Comparison of ENCODE assay signal across 1 cellular context in the genomic region with DNA sequence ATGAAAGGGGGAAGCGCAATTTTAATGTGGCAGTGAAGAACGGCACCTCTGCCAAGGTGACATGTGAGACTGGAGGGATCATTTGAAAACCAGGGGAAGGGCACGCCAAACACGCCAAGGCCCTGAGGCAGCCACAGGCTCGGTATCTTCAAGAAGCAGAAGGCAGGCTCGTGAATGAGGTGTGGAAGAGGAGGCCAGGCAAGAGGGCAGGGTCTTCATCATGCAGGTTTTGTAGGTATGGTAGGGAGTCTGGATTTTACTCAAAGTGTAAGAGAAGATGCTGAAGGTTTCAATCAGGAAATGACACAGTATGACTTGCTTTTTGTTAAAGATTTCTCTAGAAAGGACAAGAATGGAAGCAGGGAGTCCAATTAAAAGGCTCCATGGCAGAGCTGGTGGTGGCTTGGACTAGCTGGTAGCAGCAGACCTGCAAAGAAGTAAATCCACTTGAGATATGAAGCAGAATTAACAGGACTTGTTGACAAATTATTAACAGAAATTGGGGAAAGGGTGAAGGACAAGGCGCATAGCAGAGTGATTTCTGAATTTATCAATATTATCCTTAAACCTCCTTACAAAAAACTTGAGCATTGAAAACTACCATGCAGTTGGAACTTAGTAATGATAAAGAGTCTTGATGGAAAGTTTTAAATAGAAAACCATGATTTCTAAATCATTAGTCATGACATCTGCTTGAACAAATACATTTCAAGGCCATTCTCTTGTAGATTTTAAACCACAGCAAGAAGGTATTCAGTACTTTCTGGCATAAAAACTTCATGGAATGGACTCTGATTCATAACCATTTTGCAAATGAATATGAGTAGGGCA.
TF ChIP-seq lines count a peak whose summit lies in the region.

No MANE protein-coding gene starts in this region.

TF ChIP-seq in HepG2, 621 proteins besides CTCF, POLR2A, EP300 and RAD21 (continued from another document and continues in another):
- TF ChIP-seq, protein P1, sequence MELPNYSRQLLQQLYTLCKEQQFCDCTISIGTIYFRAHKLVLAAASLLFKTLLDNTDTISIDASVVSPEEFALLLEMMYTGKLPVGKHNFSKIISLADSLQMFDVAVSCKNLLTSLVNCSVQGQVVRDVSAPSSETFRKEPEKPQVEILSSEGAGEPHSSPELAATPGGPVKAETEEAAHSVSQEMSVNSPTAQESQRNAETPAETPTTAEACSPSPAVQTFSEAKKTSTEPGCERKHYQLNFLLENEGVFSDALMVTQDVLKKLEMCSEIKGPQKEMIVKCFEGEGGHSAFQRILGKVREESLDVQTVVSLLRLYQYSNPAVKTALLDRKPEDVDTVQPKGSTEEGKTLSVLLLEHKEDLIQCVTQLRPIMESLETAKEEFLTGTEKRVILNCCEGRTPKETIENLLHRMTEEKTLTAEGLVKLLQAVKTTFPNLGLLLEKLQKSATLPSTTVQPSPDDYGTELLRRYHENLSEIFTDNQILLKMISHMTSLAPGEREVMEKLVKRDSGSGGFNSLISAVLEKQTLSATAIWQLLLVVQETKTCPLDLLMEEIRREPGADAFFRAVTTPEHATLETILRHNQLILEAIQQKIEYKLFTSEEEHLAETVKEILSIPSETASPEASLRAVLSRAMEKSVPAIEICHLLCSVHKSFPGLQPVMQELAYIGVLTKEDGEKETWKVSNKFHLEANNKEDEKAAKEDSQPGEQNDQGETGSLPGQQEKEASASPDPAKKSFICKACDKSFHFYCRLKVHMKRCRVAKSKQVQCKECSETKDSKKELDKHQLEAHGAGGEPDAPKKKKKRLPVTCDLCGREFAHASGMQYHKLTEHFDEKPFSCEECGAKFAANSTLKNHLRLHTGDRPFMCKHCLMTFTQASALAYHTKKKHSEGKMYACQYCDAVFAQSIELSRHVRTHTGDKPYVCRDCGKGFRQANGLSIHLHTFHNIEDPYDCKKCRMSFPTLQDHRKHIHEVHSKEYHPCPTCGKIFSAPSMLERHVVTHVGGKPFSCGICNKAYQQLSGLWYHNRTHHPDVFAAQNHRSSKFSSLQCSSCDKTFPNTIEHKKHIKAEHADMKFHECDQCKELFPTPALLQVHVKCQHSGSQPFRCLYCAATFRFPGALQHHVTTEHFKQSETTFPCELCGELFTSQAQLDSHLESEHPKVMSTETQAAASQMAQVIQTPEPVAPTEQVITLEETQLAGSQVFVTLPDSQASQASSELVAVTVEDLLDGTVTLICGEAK (IDR thresholded peaks at IDR 0.05), result no peak
- TF ChIP-seq, protein P1 (CRISPR knock-in tag; IDR thresholded peaks at IDR 0.05), result no peak
- no peak for TF ChIP-seq ZNF431 (CRISPR knock-in tag; IDR thresholded peaks at IDR 0.05; ENCODE audit: borderline replicate concordance, low read depth)
- no peak for TF ChIP-seq MYC (CRISPR knock-in tag; IDR thresholded peaks at IDR 0.05; ENCODE audit: borderline replicate concordance)
- no peak for TF ChIP-seq TGIF2 (CRISPR knock-in tag; IDR thresholded peaks at IDR 0.05)
- TF ChIP-seq EEA1 (CRISPR knock-in tag; IDR thresholded peaks at IDR 0.05; ENCODE audit: borderline replicate concordance), result no peak
- TF ChIP-seq HNRNPLL (IDR thresholded peaks at IDR 0.05; ENCODE audit: low read depth, low read length, poor library complexity, severe bottlenecking), result no peak
- TF ChIP-seq NFKB2 (CRISPR knock-in tag; IDR thresholded peaks at IDR 0.05; ENCODE audit: borderline replicate concordance), result no peak
- TF ChIP-seq ZKSCAN5 (CRISPR knock-in tag; IDR thresholded peaks at IDR 0.05), result no peak
- TF ChIP-seq, protein P2, sequence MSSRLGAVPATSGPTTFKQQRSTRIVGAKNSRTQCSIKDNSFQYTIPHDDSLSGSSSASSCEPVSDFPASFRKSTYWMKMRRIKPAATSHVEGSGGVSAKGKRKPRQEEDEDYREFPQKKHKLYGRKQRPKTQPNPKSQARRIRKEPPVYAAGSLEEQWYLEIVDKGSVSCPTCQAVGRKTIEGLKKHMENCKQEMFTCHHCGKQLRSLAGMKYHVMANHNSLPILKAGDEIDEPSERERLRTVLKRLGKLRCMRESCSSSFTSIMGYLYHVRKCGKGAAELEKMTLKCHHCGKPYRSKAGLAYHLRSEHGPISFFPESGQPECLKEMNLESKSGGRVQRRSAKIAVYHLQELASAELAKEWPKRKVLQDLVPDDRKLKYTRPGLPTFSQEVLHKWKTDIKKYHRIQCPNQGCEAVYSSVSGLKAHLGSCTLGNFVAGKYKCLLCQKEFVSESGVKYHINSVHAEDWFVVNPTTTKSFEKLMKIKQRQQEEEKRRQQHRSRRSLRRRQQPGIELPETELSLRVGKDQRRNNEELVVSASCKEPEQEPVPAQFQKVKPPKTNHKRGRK (CRISPR knock-in tag; IDR thresholded peaks at IDR 0.05), result no peak
- TF ChIP-seq, protein P3, sequence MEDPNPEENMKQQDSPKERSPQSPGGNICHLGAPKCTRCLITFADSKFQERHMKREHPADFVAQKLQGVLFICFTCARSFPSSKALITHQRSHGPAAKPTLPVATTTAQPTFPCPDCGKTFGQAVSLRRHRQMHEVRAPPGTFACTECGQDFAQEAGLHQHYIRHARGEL (CRISPR knock-in tag; IDR thresholded peaks at IDR 0.05), result no peak
- TF ChIP-seq NKX3-1 (CRISPR knock-in tag; IDR thresholded peaks at IDR 0.05), result no peak
- TF ChIP-seq, protein P4, sequence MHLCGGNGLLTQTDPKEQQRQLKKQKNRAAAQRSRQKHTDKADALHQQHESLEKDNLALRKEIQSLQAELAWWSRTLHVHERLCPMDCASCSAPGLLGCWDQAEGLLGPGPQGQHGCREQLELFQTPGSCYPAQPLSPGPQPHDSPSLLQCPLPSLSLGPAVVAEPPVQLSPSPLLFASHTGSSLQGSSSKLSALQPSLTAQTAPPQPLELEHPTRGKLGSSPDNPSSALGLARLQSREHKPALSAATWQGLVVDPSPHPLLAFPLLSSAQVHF (CRISPR knock-in tag; IDR thresholded peaks at IDR 0.05), result no peak
- TF ChIP-seq, protein P5, sequence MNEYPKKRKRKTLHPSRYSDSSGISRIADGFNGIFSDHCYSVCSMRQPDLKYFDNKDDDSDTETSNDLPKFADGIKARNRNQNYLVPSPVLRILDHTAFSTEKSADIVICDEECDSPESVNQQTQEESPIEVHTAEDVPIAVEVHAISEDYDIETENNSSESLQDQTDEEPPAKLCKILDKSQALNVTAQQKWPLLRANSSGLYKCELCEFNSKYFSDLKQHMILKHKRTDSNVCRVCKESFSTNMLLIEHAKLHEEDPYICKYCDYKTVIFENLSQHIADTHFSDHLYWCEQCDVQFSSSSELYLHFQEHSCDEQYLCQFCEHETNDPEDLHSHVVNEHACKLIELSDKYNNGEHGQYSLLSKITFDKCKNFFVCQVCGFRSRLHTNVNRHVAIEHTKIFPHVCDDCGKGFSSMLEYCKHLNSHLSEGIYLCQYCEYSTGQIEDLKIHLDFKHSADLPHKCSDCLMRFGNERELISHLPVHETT (CRISPR knock-in tag; conservative IDR thresholded peaks at IDR 0.05), result no peak
- TF ChIP-seq ASH2L (IDR thresholded peaks at IDR 0.05; ENCODE audit: insufficient read length, low read depth, low read length), result peak; percentile 41
- no peak for TF ChIP-seq ZFP36 (IDR thresholded peaks at IDR 0.05; ENCODE audit: borderline replicate concordance, low read depth, low read length, partially characterized antibody)
- no peak for TF ChIP-seq ZFAT (CRISPR knock-in tag; conservative IDR thresholded peaks at IDR 0.05)
- TF ChIP-seq KAT8 (CRISPR knock-in tag; IDR thresholded peaks at IDR 0.05), result no peak; the same call in 1 of the 2 replicates
- no peak for TF ChIP-seq ZNF3 (CRISPR knock-in tag; IDR thresholded peaks at IDR 0.05)
- TF ChIP-seq, protein P6, sequence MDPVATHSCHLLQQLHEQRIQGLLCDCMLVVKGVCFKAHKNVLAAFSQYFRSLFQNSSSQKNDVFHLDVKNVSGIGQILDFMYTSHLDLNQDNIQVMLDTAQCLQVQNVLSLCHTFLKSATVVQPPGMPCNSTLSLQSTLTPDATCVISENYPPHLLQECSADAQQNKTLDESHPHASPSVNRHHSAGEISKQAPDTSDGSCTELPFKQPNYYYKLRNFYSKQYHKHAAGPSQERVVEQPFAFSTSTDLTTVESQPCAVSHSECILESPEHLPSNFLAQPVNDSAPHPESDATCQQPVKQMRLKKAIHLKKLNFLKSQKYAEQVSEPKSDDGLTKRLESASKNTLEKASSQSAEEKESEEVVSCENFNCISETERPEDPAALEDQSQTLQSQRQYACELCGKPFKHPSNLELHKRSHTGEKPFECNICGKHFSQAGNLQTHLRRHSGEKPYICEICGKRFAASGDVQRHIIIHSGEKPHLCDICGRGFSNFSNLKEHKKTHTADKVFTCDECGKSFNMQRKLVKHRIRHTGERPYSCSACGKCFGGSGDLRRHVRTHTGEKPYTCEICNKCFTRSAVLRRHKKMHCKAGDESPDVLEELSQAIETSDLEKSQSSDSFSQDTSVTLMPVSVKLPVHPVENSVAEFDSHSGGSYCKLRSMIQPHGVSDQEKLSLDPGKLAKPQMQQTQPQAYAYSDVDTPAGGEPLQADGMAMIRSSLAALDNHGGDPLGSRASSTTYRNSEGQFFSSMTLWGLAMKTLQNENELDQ (CRISPR knock-in tag; IDR thresholded peaks at IDR 0.05; ENCODE audit: borderline replicate concordance), result no peak
- TF ChIP-seq, protein P7, sequence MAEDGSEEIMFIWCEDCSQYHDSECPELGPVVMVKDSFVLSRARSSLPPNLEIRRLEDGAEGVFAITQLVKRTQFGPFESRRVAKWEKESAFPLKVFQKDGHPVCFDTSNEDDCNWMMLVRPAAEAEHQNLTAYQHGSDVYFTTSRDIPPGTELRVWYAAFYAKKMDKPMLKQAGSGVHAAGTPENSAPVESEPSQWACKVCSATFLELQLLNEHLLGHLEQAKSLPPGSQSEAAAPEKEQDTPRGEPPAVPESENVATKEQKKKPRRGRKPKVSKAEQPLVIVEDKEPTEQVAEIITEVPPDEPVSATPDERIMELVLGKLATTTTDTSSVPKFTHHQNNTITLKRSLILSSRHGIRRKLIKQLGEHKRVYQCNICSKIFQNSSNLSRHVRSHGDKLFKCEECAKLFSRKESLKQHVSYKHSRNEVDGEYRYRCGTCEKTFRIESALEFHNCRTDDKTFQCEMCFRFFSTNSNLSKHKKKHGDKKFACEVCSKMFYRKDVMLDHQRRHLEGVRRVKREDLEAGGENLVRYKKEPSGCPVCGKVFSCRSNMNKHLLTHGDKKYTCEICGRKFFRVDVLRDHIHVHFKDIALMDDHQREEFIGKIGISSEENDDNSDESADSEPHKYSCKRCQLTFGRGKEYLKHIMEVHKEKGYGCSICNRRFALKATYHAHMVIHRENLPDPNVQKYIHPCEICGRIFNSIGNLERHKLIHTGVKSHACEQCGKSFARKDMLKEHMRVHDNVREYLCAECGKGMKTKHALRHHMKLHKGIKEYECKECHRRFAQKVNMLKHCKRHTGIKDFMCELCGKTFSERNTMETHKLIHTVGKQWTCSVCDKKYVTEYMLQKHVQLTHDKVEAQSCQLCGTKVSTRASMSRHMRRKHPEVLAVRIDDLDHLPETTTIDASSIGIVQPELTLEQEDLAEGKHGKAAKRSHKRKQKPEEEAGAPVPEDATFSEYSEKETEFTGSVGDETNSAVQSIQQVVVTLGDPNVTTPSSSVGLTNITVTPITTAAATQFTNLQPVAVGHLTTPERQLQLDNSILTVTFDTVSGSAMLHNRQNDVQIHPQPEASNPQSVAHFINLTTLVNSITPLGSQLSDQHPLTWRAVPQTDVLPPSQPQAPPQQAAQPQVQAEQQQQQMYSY (CRISPR knock-in tag; IDR thresholded peaks at IDR 0.05), result peak; percentile 99
- no peak for TF ChIP-seq ZNF451 (CRISPR knock-in tag; IDR thresholded peaks at IDR 0.05)
- TF ChIP-seq SP4 (CRISPR knock-in tag; IDR thresholded peaks at IDR 0.05), result no peak
- no peak for TF ChIP-seq EED (CRISPR knock-in tag; IDR thresholded peaks at IDR 0.05)
- no peak for TF ChIP-seq ATRX (CRISPR knock-in tag; IDR thresholded peaks at IDR 0.05; ENCODE audit: borderline replicate concordance)
- no peak for TF ChIP-seq TCF12 (IDR thresholded peaks at IDR 0.05)
- TF ChIP-seq TCF12 (CRISPR knock-in tag; IDR thresholded peaks at IDR 0.05), result no peak
- TF ChIP-seq, protein P8, sequence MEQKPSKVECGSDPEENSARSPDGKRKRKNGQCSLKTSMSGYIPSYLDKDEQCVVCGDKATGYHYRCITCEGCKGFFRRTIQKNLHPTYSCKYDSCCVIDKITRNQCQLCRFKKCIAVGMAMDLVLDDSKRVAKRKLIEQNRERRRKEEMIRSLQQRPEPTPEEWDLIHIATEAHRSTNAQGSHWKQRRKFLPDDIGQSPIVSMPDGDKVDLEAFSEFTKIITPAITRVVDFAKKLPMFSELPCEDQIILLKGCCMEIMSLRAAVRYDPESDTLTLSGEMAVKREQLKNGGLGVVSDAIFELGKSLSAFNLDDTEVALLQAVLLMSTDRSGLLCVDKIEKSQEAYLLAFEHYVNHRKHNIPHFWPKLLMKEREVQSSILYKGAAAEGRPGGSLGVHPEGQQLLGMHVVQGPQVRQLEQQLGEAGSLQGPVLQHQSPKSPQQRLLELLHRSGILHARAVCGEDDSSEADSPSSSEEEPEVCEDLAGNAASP (CRISPR knock-in tag; IDR thresholded peaks at IDR 0.05; ENCODE audit: borderline replicate concordance), result no peak
- no peak for TF ChIP-seq ZMYM3 (CRISPR knock-in tag; IDR thresholded peaks at IDR 0.05)
- TF ChIP-seq ZNF225 (CRISPR knock-in tag; IDR thresholded peaks at IDR 0.05), result no peak
- TF ChIP-seq, protein P9, sequence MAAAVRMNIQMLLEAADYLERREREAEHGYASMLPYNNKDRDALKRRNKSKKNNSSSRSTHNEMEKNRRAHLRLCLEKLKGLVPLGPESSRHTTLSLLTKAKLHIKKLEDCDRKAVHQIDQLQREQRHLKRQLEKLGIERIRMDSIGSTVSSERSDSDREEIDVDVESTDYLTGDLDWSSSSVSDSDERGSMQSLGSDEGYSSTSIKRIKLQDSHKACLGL (CRISPR knock-in tag; IDR thresholded peaks at IDR 0.05), result no peak
- TF ChIP-seq SIN3A (IDR thresholded peaks at IDR 0.05; ENCODE audit: borderline replicate concordance, low read depth, low read length), result no peak
- no peak for TF ChIP-seq ZSCAN20 (CRISPR knock-in tag; IDR thresholded peaks at IDR 0.05; ENCODE audit: borderline replicate concordance)
- no peak for TF ChIP-seq ZNF253 (CRISPR knock-in tag; IDR thresholded peaks at IDR 0.05; ENCODE audit: borderline replicate concordance)
- TF ChIP-seq PRMT3 (CRISPR knock-in tag; IDR thresholded peaks at IDR 0.05; ENCODE audit: borderline replicate concordance, low read depth), result no peak
